Comparison of ENCODE assay signal across 30 cellular contexts in genomic region chr7:102210787-102211186, GRCh38.
"Had no signal": no experiment of that assay in that cellular context is flagged by ENCODE, and none has a peak within 500 bp of the region (broad histone marks: within the 10 kb centered on the region; RNA-seq: fewer than 3 reads in every experiment).

No MANE protein-coding gene starts in this region.

- H3K27me3 Mint-ChIP-seq: activated CD4-positive, alpha-beta memory T cell treated with anti-CD3 and anti-CD28 coated beads for 36 hours; activated CD4-positive, alpha-beta T cell treated with anti-CD3 and anti-CD28 coated beads for 36 hours; activated CD4-positive, alpha-beta T cell treated with anti-CD3 and anti-CD28 coated beads, Interleukin-2, amount 10 ng/mL, durations not matched to agents 24 days and 14 days; activated naive CD8-positive, alpha-beta T cell; activated T-cell treated with anti-CD3 and anti-CD28 coated beads, Interleukin-2, amount 50 U/mL, for 24 hours; central memory CD8-positive, alpha-beta T cell; dendritic cell treated with granulocyte-macrophage colony-stimulating factor and Interleukin-4, amounts not matched to agents 40 ng/mL and 50 ng/mL, for 4 days had no signal

- H3K9me3 ChIP-seq: gastrocnemius medialis had no signal

- H3K4me3 Mint-ChIP-seq: activated CD4-positive, alpha-beta memory T cell treated with anti-CD3 and anti-CD28 coated beads for 36 hours; activated CD4-positive, alpha-beta T cell treated with anti-CD3 and anti-CD28 coated beads for 36 hours; activated CD4-positive, alpha-beta T cell treated with anti-CD3 and anti-CD28 coated beads, Interleukin-2, amount 10 ng/mL, durations not matched to agents 24 days and 14 days; activated naive CD8-positive, alpha-beta T cell; activated T-cell treated with anti-CD3 and anti-CD28 coated beads, Interleukin-2, amount 50 U/mL, for 24 hours; activated T-cell treated with anti-CD3 and anti-CD28 coated beads, Interleukin-2, amount 50 U/mL, for 72 hours; central memory CD8-positive, alpha-beta T cell; dendritic cell treated with granulocyte-macrophage colony-stimulating factor and Interleukin-4, amounts not matched to agents 40 ng/mL and 50 ng/mL, for 4 days; endodermal cell had no signal

- H3K27me3 ChIP-seq: brain microvascular endothelial cell, dorsolateral prefrontal cortex, foreskin keratinocyte, gastrocnemius medialis had no signal

- ATAC-seq: activated CD4-positive, alpha-beta T cell treated with anti-CD3 and anti-CD28 coated beads for 36 hours; activated T-cell treated with anti-CD3 and anti-CD28 coated beads, Interleukin-2, amount 50 U/mL, for 72 hours; esophagus mucosa; foreskin keratinocyte; gastrocnemius medialis had no signal

- H3K4me1 Mint-ChIP-seq: activated CD4-positive, alpha-beta T cell treated with anti-CD3 and anti-CD28 coated beads for 36 hours; activated CD4-positive, alpha-beta T cell treated with anti-CD3 and anti-CD28 coated beads, Interleukin-2, amount 10 ng/mL, durations not matched to agents 24 days and 14 days; central memory CD8-positive, alpha-beta T cell; endodermal cell had no signal

- H3K27ac Mint-ChIP-seq: activated CD4-positive, alpha-beta memory T cell treated with anti-CD3 and anti-CD28 coated beads for 36 hours; activated CD4-positive, alpha-beta T cell treated with anti-CD3 and anti-CD28 coated beads for 36 hours; activated CD4-positive, alpha-beta T cell treated with anti-CD3 and anti-CD28 coated beads, Interleukin-2, amount 10 ng/mL, durations not matched to agents 24 days and 14 days; activated naive CD8-positive, alpha-beta T cell; activated T-cell treated with anti-CD3 and anti-CD28 coated beads, Interleukin-2, amount 50 U/mL, for 24 hours; activated T-cell treated with anti-CD3 and anti-CD28 coated beads, Interleukin-2, amount 50 U/mL, for 72 hours; dendritic cell treated with granulocyte-macrophage colony-stimulating factor and Interleukin-4, amounts not matched to agents 40 ng/mL and 50 ng/mL, for 4 days; endodermal cell had no signal

- FAIRE-seq: astrocyte, bronchial epithelial cell had no signal

- H3K4me3 ChIP-seq: coronary artery, dorsolateral prefrontal cortex, gastrocnemius medialis had no signal

- DNase-seq: activated CD4-positive, alpha-beta memory T cell treated with anti-CD3 and anti-CD28 coated beads for 36 hours; activated CD4-positive, alpha-beta T cell treated with anti-CD3 and anti-CD28 coated beads for 36 hours; activated CD4-positive, alpha-beta T cell treated with anti-CD3 and anti-CD28 coated beads, Interleukin-2, amount 10 ng/mL, durations not matched to agents 24 days and 14 days; activated CD4-positive, CD25-positive, alpha-beta regulatory T cell; activated CD4-positive, CD25-positive, alpha-beta regulatory T cell treated with anti-CD3 and anti-CD28 coated beads, Interleukin-2, amount 50 U/mL, for 72 hours; activated CD8-positive, alpha-beta memory T cell treated with anti-CD3 and anti-CD28 coated beads, Interleukin-2, amount 50 U/mL, for 48 hours; activated effector memory CD4-positive, alpha-beta T cell treated with Interleukin-2 at 50 U/mL for 16 hours; activated gamma-delta T cell treated with Interleukin-2 at 50 U/mL for 16 hours; activated naive CD4-positive, alpha-beta T cell treated with anti-CD3 and anti-CD28 coated beads, Interleukin-2, amount 50 U/mL, for 16 hours; activated naive CD4-positive, alpha-beta T cell treated with Interleukin-2 at 50 U/mL for 16 hours; activated T-cell treated with anti-CD3 and anti-CD28 coated beads for 4 hours; activated T-cell treated with anti-CD3 and anti-CD28 coated beads, Interleukin-2, amount 50 U/mL, for 24 hours; activated T-cell treated with anti-CD3 and anti-CD28 coated beads, Interleukin-2, amount 50 U/mL, for 72 hours; amniotic stem cell; anterior cingulate cortex; brain microvascular endothelial cell; dorsolateral prefrontal cortex; effector memory CD4-positive, alpha-beta T cell; endodermal cell; foreskin keratinocyte; gastrocnemius medialis; glutamatergic neuron; T-helper 2 cell had no signal

- H3K4me1 ChIP-seq: foreskin keratinocyte had no signal

- H3K27ac ChIP-seq: brain microvascular endothelial cell, coronary artery, dorsolateral prefrontal cortex, foreskin keratinocyte, gastrocnemius medialis had no signal

- H3K9me3 Mint-ChIP-seq: activated CD4-positive, alpha-beta memory T cell treated with anti-CD3 and anti-CD28 coated beads for 36 hours; activated CD4-positive, alpha-beta T cell treated with anti-CD3 and anti-CD28 coated beads, Interleukin-2, amount 10 ng/mL, durations not matched to agents 24 days and 14 days; activated T-cell treated with anti-CD3 and anti-CD28 coated beads, Interleukin-2, amount 50 U/mL, for 24 hours; activated T-cell treated with anti-CD3 and anti-CD28 coated beads, Interleukin-2, amount 50 U/mL, for 72 hours; central memory CD8-positive, alpha-beta T cell; dendritic cell treated with granulocyte-macrophage colony-stimulating factor and Interleukin-4, amounts not matched to agents 40 ng/mL and 50 ng/mL, for 4 days; endodermal cell had no signal
